In the genomic region with DNA sequence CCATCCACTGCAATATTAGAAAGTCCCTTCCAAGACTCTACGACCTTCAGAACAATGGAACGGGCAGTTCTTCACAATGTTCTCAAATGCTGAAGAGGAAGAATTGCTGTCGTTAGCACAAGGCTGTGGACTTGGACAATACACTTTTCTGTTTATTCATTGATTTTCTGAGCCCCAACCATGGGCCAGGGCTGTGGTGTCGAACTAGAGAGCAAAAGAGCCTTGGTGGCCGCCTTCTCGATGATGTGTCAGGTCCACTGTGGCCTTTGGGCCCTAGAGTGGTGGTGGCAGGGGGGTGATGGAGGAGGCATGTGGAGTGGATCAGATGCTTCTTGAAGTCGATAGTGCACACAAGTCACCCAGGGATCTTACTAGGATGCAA, we compare ENCODE assay signal across 20 cellular contexts. TPM values are rescaled to one million over a fixed set of nuclear protein-coding genes. Genes with fewer than 3 reads are reported as not detected.
A peak's percentile ranks its signal among the peaks of the same experiment; 100 is the strongest.
DNase-seq lines count a peak whose midpoint lies in the region; ATAC-seq and TF ChIP-seq lines count a peak whose summit lies in the region.
"Had no signal": no experiment of that assay in that cellular context is flagged by ENCODE, and none has a peak within 500 bp of the region (broad histone marks: within the 10 kb centered on the region; RNA-seq: fewer than 3 reads in every experiment).

No MANE protein-coding gene starts in this region.

- H3K36me3 Mint-ChIP-seq in Caco-2 (ENCODE audit: insufficient read depth, unreplicated experiment): peaks cover 5% of the 10 kb centered on the region
- H3K36me3 Mint-ChIP-seq in progenitor cell of endocrine pancreas (ENCODE audit: insufficient read depth): no peaks in the 10 kb centered on the region
- H3K36me3 Mint-ChIP-seq in activated naive CD8-positive, alpha-beta T cell treated with anti-CD3 and anti-CD28 coated beads for 36 hours: no peaks in the 10 kb centered on the region
- H3K36me3 Mint-ChIP-seq: CD4-positive, alpha-beta memory T cell had no signal

- H3K36me3 ChIP-seq in Caco-2 (ENCODE audit: control insufficient read depth, insufficient read depth, low read length) (no peaks in the 10 kb centered on the region), body of pancreas (replicated peaks in 1 of 2; ENCODE audit: insufficient read depth in 1 of 2, low read depth in 2 of 2) (no peaks in the 10 kb centered on the region), right lobe of liver (no peaks in the 10 kb centered on the region)
- H3K36me3 ChIP-seq: BLaER1 had no signal

- peak overlapping the region; percentile 3 for H3K27ac Mint-ChIP-seq in Caco-2 (ENCODE audit: unreplicated experiment)
- peak overlapping the region; percentile 97 for H3K27ac Mint-ChIP-seq in progenitor cell of endocrine pancreas
- H3K27ac Mint-ChIP-seq in activated naive CD8-positive, alpha-beta T cell treated with anti-CD3 and anti-CD28 coated beads for 36 hours: no peak overlapping the region
- H3K27ac Mint-ChIP-seq: CD4-positive, alpha-beta memory T cell had no signal

- no TSS peak for BruUV-seq in Caco-2 (replicated peaks; lab: Mats Ljungman, UMichigan)

- TF ChIP-seq CTCF in Caco-2 (IDR thresholded peaks at IDR 0.05; ENCODE audit: insufficient read depth in 1 of 2, low read depth in 1 of 2, low read length in 1 of 2, severe bottlenecking in 1 of 2, unreplicated experiment in 1 of 2) (no peak), body of pancreas (IDR thresholded peaks at IDR 0.05) (no peak), right lobe of liver (IDR thresholded peaks at IDR 0.05) (no peak), progenitor cell of endocrine pancreas (IDR thresholded peaks at IDR 0.05; ENCODE audit: unreplicated experiment) (no peak), RWPE1 (conservative IDR thresholded peaks at IDR 0.05; ENCODE audit: low read depth) (no peak), omental fat pad (IDR thresholded peaks at IDR 0.05) (no peak)

- CTCF ChIA-PET in Caco-2 (lab: Charles Lee) (interaction anchor here (0.6 to 1.0 kb wide), 2 partner anchors 35 to 574 kb away, joined by 3 read pairs; no protein-coding TSS in a partner anchor), RWPE1 (lab: Yijun Ruan, JAX) (interaction anchor here (3.3 to 3.4 kb wide), 2 partner anchors 10 to 173 kb away, joined by 12 to 17 read pairs; no protein-coding TSS in a partner anchor)

- 63 to 64% methylated on average over 7 of the region's 7 CpGs for WGBS in body of pancreas, 2 donors
- 40% methylated on average over 6 of the region's 7 CpGs for WGBS in right lobe of liver (ENCODE audit: insufficient coverage, low coverage, low lambda C conversion rate, missing lambda C conversion rate)

- H3K9me3 ChIP-seq in Caco-2: no peaks in the 10 kb centered on the region
- no peaks in the 10 kb centered on the region for H3K9me3 ChIP-seq in body of pancreas
- no peaks in the 10 kb centered on the region for H3K9me3 ChIP-seq in right lobe of liver
- H3K9me3 ChIP-seq: A549, BLaER1 had no signal

- intact Hi-C loops in Caco-2 (cut with micrococcal nuclease; ENCODE audit: unreplicated experiment) (no loop called here), body of pancreas (cut with DNase I) (no loop called here), right lobe of liver (cut with DNase I) (loop anchor here in 1 of 2 donors (10.0 kb wide), 1 partner anchor 157 kb away; no protein-coding TSS in a partner anchor)

- peaks cover 11% of the 10 kb centered on the region for H3K9me3 Mint-ChIP-seq in Caco-2 (ENCODE audit: unreplicated experiment)
- H3K9me3 Mint-ChIP-seq in progenitor cell of endocrine pancreas (ENCODE audit: low read depth): no peaks in the 10 kb centered on the region
- no peaks in the 10 kb centered on the region for H3K9me3 Mint-ChIP-seq in activated naive CD8-positive, alpha-beta T cell treated with anti-CD3 and anti-CD28 coated beads for 36 hours

- POLR2A ChIA-PET in Caco-2 (lab: Charles Lee): no interaction called here
- POLR2A ChIA-PET in RWPE1 (lab: Yijun Ruan, JAX; ENCODE audit: low non-redundant PET): no interaction called here

- H3K4me3 ChIP-seq in Caco-2 (ENCODE audit: low read depth, low read length): no peak overlapping the region
- H3K4me3 ChIP-seq in body of pancreas: no peak overlapping the region
- no peak overlapping the region for H3K4me3 ChIP-seq in right lobe of liver
- H3K4me3 ChIP-seq: A549, BLaER1 had no signal

- no peaks in the 10 kb centered on the region for H3K27me3 ChIP-seq in Caco-2 (replicated peaks; ENCODE audit: control insufficient read depth, insufficient read depth, low read length)
- H3K27me3 ChIP-seq in body of pancreas: no peaks in the 10 kb centered on the region
- no peaks in the 10 kb centered on the region for H3K27me3 ChIP-seq in right lobe of liver

- DNase-seq in Caco-2: peak in 1 of 2 experiments; percentile 16
- no peak for DNase-seq in body of pancreas
- DNase-seq in right lobe of liver: no peak
- no peak for DNase-seq in progenitor cell of endocrine pancreas (ENCODE audit: low spot score, unreplicated experiment)
- no peak for DNase-seq in SHP77 (lab: John Stamatoyannopoulos, UW)
- DNase-seq in RWPE1 (ENCODE audit: low spot score): no peak
- no peak for DNase-seq in omental fat pad (ENCODE audit: low spot score)
- DNase-seq in activated naive CD8-positive, alpha-beta T cell treated with anti-CD3 and anti-CD28 coated beads for 36 hours: no peak
- DNase-seq: CD4-positive, alpha-beta memory T cell; IMR-90; Karpas-422; NCI-H2171 treated with DMSO at 0.1 percent for 48 hours; NK-92 treated with Interleukin-12 subunit alpha and Interleukin-12 subunit beta, amount 100 ng/mL, for 24 hours; SIG-M5 had no signal

- no peak overlapping the region for H3K4me3 Mint-ChIP-seq in Caco-2 (ENCODE audit: unreplicated experiment)
- H3K4me3 Mint-ChIP-seq in progenitor cell of endocrine pancreas (ENCODE audit: low read depth): no peak overlapping the region
- no peak overlapping the region for H3K4me3 Mint-ChIP-seq in activated naive CD8-positive, alpha-beta T cell treated with anti-CD3 and anti-CD28 coated beads for 36 hours
- H3K4me3 Mint-ChIP-seq: CD4-positive, alpha-beta memory T cell had no signal

- H3K27ac ChIP-seq in body of pancreas (peak overlapping the region; percentile 28 to 86 (median 80)), right lobe of liver (peak overlapping the region in 1 of 3 donors; percentile 39), RWPE1 (no peak overlapping the region)
- H3K27ac ChIP-seq: A549, BLaER1 had no signal

- H3K4me1 Mint-ChIP-seq in Caco-2 (ENCODE audit: low read depth, unreplicated experiment) (peaks cover 23% of the 10 kb centered on the region), progenitor cell of endocrine pancreas (ENCODE audit: low read depth) (peaks cover 67% of the 10 kb centered on the region)
- H3K4me1 Mint-ChIP-seq in activated naive CD8-positive, alpha-beta T cell treated with anti-CD3 and anti-CD28 coated beads for 36 hours: no peaks in the 10 kb centered on the region

- no peak for TF ChIP-seq POLR2A in body of pancreas (IDR thresholded peaks at IDR 0.05)
- TF ChIP-seq POLR2A in right lobe of liver (IDR thresholded peaks at IDR 0.05): no peak

- H3K4me1 ChIP-seq in Caco-2 (peaks cover 43% of the 10 kb centered on the region), body of pancreas (peaks cover 34% of the 10 kb centered on the region), right lobe of liver (peaks cover 0 to 25% (median 12%) of the 10 kb centered on the region in 4 donors)

- H3K27me3 Mint-ChIP-seq in Caco-2 (ENCODE audit: insufficient read depth, unreplicated experiment) (no peaks in the 10 kb centered on the region), progenitor cell of endocrine pancreas (peaks cover 11% of the 10 kb centered on the region)
- peaks cover 30% of the 10 kb centered on the region for H3K27me3 Mint-ChIP-seq in activated naive CD8-positive, alpha-beta T cell treated with anti-CD3 and anti-CD28 coated beads for 36 hours

- ATAC-seq in body of pancreas: no peak
- ATAC-seq in right lobe of liver: peak; percentile 33 to 60 (median 46)
- no peak for ATAC-seq in omental fat pad (ENCODE audit: low FRiP score)
- ATAC-seq: A549, SK-N-SH treated with all-trans-retinoic acid at 6 μM for 48 hours had no signal

RNA-seq across cellular contexts. Expression of gene KIF12, which starts 18.5 kb away (rescaled TPM):
- total RNA-seq in Caco-2 (2022) (54.6 and 55.0 TPM in 2 replicates), body of pancreas (100 to 1,000 TPM; 135 to 249 TPM), right lobe of liver (10 to 100 TPM in 5 of 6 experiments, 1 to 10 TPM in 1; 3.1 to 24.3 (median 14.2) TPM), progenitor cell of endocrine pancreas (166 and 176 TPM in 2 replicates), omental fat pad (under 1 TPM in 2 of 4 donors, not detected in 2; 0.12 to 0.19 TPM)
- total RNA-seq in activated naive CD8-positive, alpha-beta T cell treated with anti-CD3 and anti-CD28 coated beads for 36 hours: not detected
- total RNA-seq: CD4-positive, alpha-beta memory T cell; HT1080; IMR-90; NCI-H460; OCI-LY7 had no signal

RNA-seq across cellular contexts. Expression of gene COL27A1, which starts 37.7 kb away (rescaled TPM):
- total RNA-seq in Caco-2 (2022) (31.1 and 41.3 TPM in 2 replicates), body of pancreas (10 to 100 TPM; 24.1 to 58.0 TPM), right lobe of liver (10 to 100 TPM; 11.8 to 51.9 (median 29.3) TPM), progenitor cell of endocrine pancreas (162 and 178 TPM in 2 replicates), omental fat pad (10 to 100 TPM in 3 of 4 donors, 1 to 10 TPM in 1; 4.9 to 78.9 (median 10.1) TPM)
- 10 to 100 TPM; 11.4 to 12.2 TPM for total RNA-seq in activated naive CD8-positive, alpha-beta T cell treated with anti-CD3 and anti-CD28 coated beads for 36 hours
- total RNA-seq: OCI-LY7 had no signal

RNA-seq across cellular contexts. Expression of gene AMBP, which starts 39.5 kb away (rescaled TPM):
- total RNA-seq in Caco-2 (2022) (2.2 and 2.6 TPM in 2 replicates), body of pancreas (100 to 1,000 TPM in 1 of 2 donors, 10 to 100 TPM in 1; 53.4 to 307 TPM), right lobe of liver (1,000 to 10,000 TPM; 2,202 to 7,072 (median 5,221) TPM), progenitor cell of endocrine pancreas (678 and 717 TPM in 2 replicates), omental fat pad (not detected)
- total RNA-seq in activated naive CD8-positive, alpha-beta T cell treated with anti-CD3 and anti-CD28 coated beads for 36 hours: not detected
- total RNA-seq: CD4-positive, alpha-beta memory T cell; IMR-90; OCI-LY7 had no signal

Comparison
In these comparisons a context has a peak if more than half of its experiments do, and no peak if none do; other contexts are left out.
1. ATAC-seq: peak in right lobe of liver (4 of 4); none in body of pancreas (single experiment) and omental fat pad (single experiment).
2. RNA of gene AMBP, which starts 39.5 kb away (total RNA-seq): 2,202 to 7,072 TPM in right lobe of liver, 678 to 717 TPM in progenitor cell of endocrine pancreas and 53.4 to 307 TPM in body of pancreas; 2.2 to 2.6 TPM in Caco-2, not detected in omental fat pad and not detected in activated naive CD8-positive, alpha-beta T cell treated with anti-CD3 and anti-CD28 coated beads for 36 hours; every median in the first group is over 10 times any median in the second.